In the genomic region with DNA sequence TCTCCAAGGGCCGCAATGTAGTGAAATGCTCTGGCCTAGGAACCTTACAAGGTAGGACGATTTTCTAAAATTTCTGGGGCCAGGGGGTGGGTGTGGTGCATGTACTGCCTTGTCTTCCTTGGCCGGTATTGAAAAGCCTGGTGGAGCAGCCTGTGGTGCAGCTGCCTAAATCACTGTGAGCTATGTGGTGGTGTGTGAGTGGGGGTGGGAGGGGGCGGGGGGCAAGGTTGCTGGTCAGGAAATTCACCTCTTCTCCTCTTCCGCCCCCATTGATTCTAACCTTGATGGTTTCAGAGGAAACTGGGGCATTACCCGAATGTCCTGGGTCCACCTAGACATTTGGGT, we compare ENCODE assay signal across 16 cellular contexts.
DNase-seq lines count a peak whose midpoint lies in the region; ATAC-seq and TF ChIP-seq lines count a peak whose summit lies in the region.
"Had no signal": no experiment of that assay in that cellular context is flagged by ENCODE, and none has a peak within 500 bp of the region (broad histone marks: within the 10 kb centered on the region; RNA-seq: fewer than 3 reads in every experiment).

No MANE protein-coding gene starts in this region.

- H3K4me1 Mint-ChIP-seq in H9 (peaks cover 42 to 47% of the 10 kb centered on the region in 2 experiments), osteocyte (ENCODE audit: unreplicated experiment) (peaks cover 37% of the 10 kb centered on the region)

- no peaks in the 10 kb centered on the region; a peak in 1 of 5 replicates for H3K9me3 Mint-ChIP-seq in H9
- no peaks in the 10 kb centered on the region for H3K9me3 Mint-ChIP-seq in osteocyte (ENCODE audit: unreplicated experiment)
- H3K9me3 Mint-ChIP-seq: activated T-cell treated with anti-CD3 and anti-CD28 coated beads, Interleukin-2, amount 50 U/mL, for 72 hours had no signal

- no peak overlapping the region for H4K5ac ChIP-seq in H9 (ENCODE audit: insufficient read length, low read depth, low read length)

- DNase-seq in H9 (no peak), brain microvascular endothelial cell (no peak), left ventricle myocardium superior (no peak), osteocyte (ENCODE audit: extremely low spot score, unreplicated experiment) (no peak), ecto neural progenitor cell (ENCODE audit: low spot score) (no peak), HK-2 (ENCODE audit: unreplicated experiment) (no peak)
- DNase-seq in stimulated activated CD4-positive, alpha-beta T cell treated with anti-CD3 and anti-CD28 coated beads, Interleukin-4, amount 100 ng/mL, for 24 hours = no peak
- DNase-seq: activated CD4-positive, alpha-beta T cell treated with anti-CD3 and anti-CD28 coated beads for 4 hours; activated T-cell treated with anti-CD3 and anti-CD28 coated beads, Interleukin-2, amount 50 U/mL, for 72 hours; aorta; BE2C; stimulated activated CD4-positive, alpha-beta T cell treated with anti-CD3 and anti-CD28 coated beads, Interleukin-15, amount 100 ng/mL, for 24 hours; stimulated activated CD8-positive, alpha-beta memory T cell treated with anti-CD3 and anti-CD28 coated beads, Interleukin-4, amount 100 ng/mL, for 48 hours; SW 1271 had no signal

- intact Hi-C loops in left ventricle myocardium superior (cut with micrococcal nuclease) = no loop called here

- peak overlapping the region; percentile 56 for H3K4me3 ChIP-seq in brain microvascular endothelial cell (ENCODE audit: low read depth, low read length)

- H3K36me3 Mint-ChIP-seq in H9 (ENCODE audit: insufficient read depth in 1 of 3, low read depth in 3 of 3) (no peaks in the 10 kb centered on the region; a peak in 2 of 7 replicates), osteocyte (ENCODE audit: unreplicated experiment) (peaks cover 2% of the 10 kb centered on the region)

- peaks cover 3% of the 10 kb centered on the region for H3K79me1 ChIP-seq in H9 (ENCODE audit: insufficient read depth, low read depth, low read length, poor library complexity, severe bottlenecking)

- H4K8ac ChIP-seq in H9 (replicated peaks; ENCODE audit: insufficient read length, low read depth, low read length) = no peak overlapping the region

- no peak overlapping the region for H2BK120ac ChIP-seq in H9 (ENCODE audit: low read depth, low read length, poor library complexity, severe bottlenecking)

- no peak overlapping the region for H3K23ac ChIP-seq in H9 (ENCODE audit: insufficient read length, low read depth, low read length)

- no peaks in the 10 kb centered on the region for H4K20me1 ChIP-seq in H9 (ENCODE audit: control insufficient read depth, insufficient read depth, insufficient read length)

- no peak overlapping the region for H2AK5ac ChIP-seq in H9 (ENCODE audit: insufficient read length, low read length)

- H2BK15ac ChIP-seq in H9 (ENCODE audit: low read depth, low read length) = no peak overlapping the region

- H3K9ac ChIP-seq in H9 (ENCODE audit: extremely low read depth, insufficient read length, low read length) = peak overlapping the region; percentile 52
- H3K9ac ChIP-seq: KMS-11 had no signal

- H3K79me2 ChIP-seq in H9 (ENCODE audit: insufficient read depth, low read length) = peaks cover 8% of the 10 kb centered on the region; the same call in 1 of the 2 replicates

- in situ Hi-C loops in brain microvascular endothelial cell (cut with HindIII; ENCODE audit: low pct_ligation_motif_present, low sequenced_read_pairs) = no loop called here

- H3K56ac ChIP-seq in H9 (ENCODE audit: insufficient read length, low read depth, low read length) = no peak overlapping the region

- peak overlapping the region; percentile 75 for H3K27ac ChIP-seq in H9 (ENCODE audit: insufficient read length, low read depth, low read length)
- peak overlapping the region; percentile 40 for H3K27ac ChIP-seq in brain microvascular endothelial cell
- H3K27ac ChIP-seq: KMS-11 had no signal

- H3K9me3 ChIP-seq in H9 (ENCODE audit: control insufficient read depth, low read depth, low read length) = no peaks in the 10 kb centered on the region
- H3K9me3 ChIP-seq: BE2C had no signal

- H3K18ac ChIP-seq in H9 (ENCODE audit: insufficient read length, low read depth, low read length) = peak overlapping the region; percentile 16

- peak overlapping the region; percentile 72 for H3K4me2 ChIP-seq in H9 (ENCODE audit: insufficient read depth, insufficient read length, low read length)
- H3K4me2 ChIP-seq: KMS-11 had no signal

- H3K36me3 ChIP-seq in brain microvascular endothelial cell (replicated peaks) = no peaks in the 10 kb centered on the region
- H3K36me3 ChIP-seq: BE2C had no signal

- no CpG with 5 or more reads among the region's 6 CpGs for whole genome bisulfite sequencing in H9 (ENCODE audit: extremely low coverage, insufficient read length, low lambda C conversion rate)

- H3K27ac Mint-ChIP-seq in H9 = peak overlapping the region; percentile 92 to 97 (median 96)
- H3K27ac Mint-ChIP-seq in osteocyte (ENCODE audit: unreplicated experiment) = peak overlapping the region; percentile 90
- H3K27ac Mint-ChIP-seq: activated T-cell treated with anti-CD3 and anti-CD28 coated beads, Interleukin-2, amount 50 U/mL, for 72 hours had no signal

- peaks cover 11% of the 10 kb centered on the region for H3K23me2 ChIP-seq in H9 (ENCODE audit: insufficient read length, low read depth, low read length, poor library complexity, severe bottlenecking)

- H3K4me3 Mint-ChIP-seq in H9 (peak overlapping the region; percentile 75 to 89), osteocyte (ENCODE audit: unreplicated experiment) (peak overlapping the region; percentile 70)
- H3K4me3 Mint-ChIP-seq: activated T-cell treated with anti-CD3 and anti-CD28 coated beads, Interleukin-2, amount 50 U/mL, for 72 hours had no signal

- H3K27me3 Mint-ChIP-seq in H9 (ENCODE audit: low read depth) (peaks cover 15% of the 10 kb centered on the region), osteocyte (ENCODE audit: unreplicated experiment) (no peaks in the 10 kb centered on the region)

- peak; percentile 18 for ATAC-seq in left ventricle myocardium superior
- no peak for ATAC-seq in GM18909 (IDR thresholded peaks at IDR 0.05; ENCODE audit: poor library complexity, unreplicated experiment)
- ATAC-seq: activated T-cell treated with anti-CD3 and anti-CD28 coated beads, Interleukin-2, amount 50 U/mL, for 72 hours had no signal

- no peak overlapping the region; the same call in none of the 2 replicates for H3K14ac ChIP-seq in H9 (ENCODE audit: insufficient read depth, low read length)

- no peak overlapping the region for H4K91ac ChIP-seq in H9 (ENCODE audit: insufficient read length, low read depth, low read length)

- no peak overlapping the region for H2BK20ac ChIP-seq in H9 (ENCODE audit: low read depth, low read length, poor library complexity, severe bottlenecking)

- no peak overlapping the region for H2BK12ac ChIP-seq in H9 (ENCODE audit: insufficient read length, low read depth, low read length)

- peaks cover 39% of the 10 kb centered on the region for H3K4me1 ChIP-seq in H9 (ENCODE audit: insufficient read depth, low read length)
- H3K4me1 ChIP-seq: BE2C had no signal

- TF ChIP-seq CTCF in H9 (conservative IDR thresholded peaks at IDR 0.05) (no peak), brain microvascular endothelial cell (IDR thresholded peaks at IDR 0.05; ENCODE audit: low read depth, low read length, missing control alignments) (no peak), osteocyte (IDR thresholded peaks at IDR 0.05) (no peak)

- no peak overlapping the region for H2AFZ ChIP-seq in H9 (ENCODE audit: low read length)

- H3T11ph ChIP-seq in H9 (ENCODE audit: low read length) = no peak overlapping the region

- H2BK5ac ChIP-seq in H9 (ENCODE audit: insufficient read length, low read length) = no peak overlapping the region

- H3K27me3 ChIP-seq in H9 (ENCODE audit: insufficient read depth, low read length) (no peaks in the 10 kb centered on the region), brain microvascular endothelial cell (replicated peaks) (no peaks in the 10 kb centered on the region)
- H3K27me3 ChIP-seq: BE2C had no signal

- H3K4ac ChIP-seq in H9 (ENCODE audit: low read depth, low read length) = no peak overlapping the region
